ENCODE assay signal across 10 cellular contexts in the genomic region with DNA sequence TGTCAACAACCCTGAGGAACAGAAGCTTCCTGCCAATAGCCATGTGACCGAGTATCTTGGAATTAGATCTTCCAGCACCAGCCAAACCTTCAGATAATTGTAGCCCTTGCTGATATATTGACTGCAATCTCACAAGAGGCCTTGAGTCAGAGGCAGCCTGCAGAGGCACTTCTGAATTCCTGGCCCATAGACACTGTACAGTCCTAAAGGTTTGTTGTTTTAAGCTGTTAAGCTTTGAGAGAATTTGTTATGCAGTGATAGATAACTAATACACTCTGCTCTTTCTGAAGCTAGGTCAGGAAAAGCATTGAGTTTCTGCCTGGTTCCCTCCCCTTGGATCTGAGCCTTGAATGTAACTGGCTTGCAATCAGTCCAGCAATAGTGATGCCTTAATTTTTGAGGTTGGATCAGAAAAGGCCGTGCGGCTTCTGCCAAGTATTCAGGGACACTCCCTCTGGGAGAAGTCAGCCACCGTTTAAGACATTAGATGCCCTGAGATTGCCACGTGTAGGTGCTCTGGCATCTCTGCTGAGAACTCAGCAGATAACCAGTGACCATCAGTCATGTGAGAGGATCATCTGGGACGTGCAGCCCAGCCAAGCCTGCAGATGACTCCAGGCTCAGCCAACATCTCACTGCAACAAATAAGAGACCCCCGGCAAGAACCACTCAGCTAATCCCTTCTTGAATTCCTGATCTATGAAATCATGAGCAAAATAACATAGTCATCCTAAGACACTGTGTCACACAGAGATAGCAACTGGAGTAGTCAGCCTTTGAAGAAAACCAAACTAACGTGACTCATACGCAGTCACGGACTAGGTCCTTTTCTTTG.
A peak's percentile ranks its signal among the peaks of the same experiment; 100 is the strongest.
DNase-seq lines count a peak whose midpoint lies in the region; TF ChIP-seq lines count a peak whose summit lies in the region.
"Had no signal": no experiment of that assay in that cellular context is flagged by ENCODE, and none has a peak within 500 bp of the region (broad histone marks: within the 10 kb centered on the region; RNA-seq: fewer than 3 reads in every experiment).

No MANE protein-coding gene starts in this region.

- H3K4me3 Mint-ChIP-seq in type B pancreatic cell = no peak overlapping the region
- H3K4me3 Mint-ChIP-seq in activated CD4-positive, alpha-beta T cell treated with anti-CD3 and anti-CD28 coated beads, Interleukin-2, amount 10 ng/mL, durations not matched to agents 7 days and 5 days = no peak overlapping the region
- H3K4me3 Mint-ChIP-seq: activated naive CD4-positive, alpha-beta T cell treated with anti-CD3 and anti-CD28 coated beads, Interleukin-2, amount 50 U/mL, for 24 hours; T-cell had no signal

- peak; percentile 92 for DNase-seq in HS-27A (ENCODE audit: low read depth)
- peak; percentile 98 for DNase-seq in astrocyte of the spinal cord (ENCODE audit: low read depth, low spot score)
- DNase-seq in kidney epithelial cell (ENCODE audit: low read depth) = peak; percentile 96
- no peak for DNase-seq in type B pancreatic cell (ENCODE audit: extremely low spot score, unreplicated experiment)
- no peak for DNase-seq in globus pallidus (ENCODE audit: low spot score)
- DNase-seq in activated CD4-positive, alpha-beta T cell treated with anti-CD3 and anti-CD28 coated beads, Interleukin-2, amount 10 ng/mL, durations not matched to agents 7 days and 5 days = no peak
- no peak for DNase-seq in central memory CD4-positive, alpha-beta T cell
- no peak for DNase-seq in NCI-H128 (lab: John Stamatoyannopoulos, UW; ENCODE audit: unreplicated experiment)
- DNase-seq: T-cell had no signal

- POLR2A ChIA-PET in activated CD4-positive, alpha-beta T cell treated with anti-CD3 and anti-CD28 coated beads, Interleukin-2, amount 10 ng/mL, durations not matched to agents 7 days and 5 days (lab: Charles Lee) = no interaction called here

- H3K27me3 Mint-ChIP-seq in type B pancreatic cell = peaks cover 4% of the 10 kb centered on the region
- no peaks in the 10 kb centered on the region for H3K27me3 Mint-ChIP-seq in activated CD4-positive, alpha-beta T cell treated with anti-CD3 and anti-CD28 coated beads, Interleukin-2, amount 10 ng/mL, durations not matched to agents 7 days and 5 days
- H3K27me3 Mint-ChIP-seq: activated naive CD4-positive, alpha-beta T cell treated with anti-CD3 and anti-CD28 coated beads, Interleukin-2, amount 50 U/mL, for 24 hours had no signal

- H3K27ac Mint-ChIP-seq in type B pancreatic cell = peak overlapping the region; percentile 40
- no peak overlapping the region for H3K27ac Mint-ChIP-seq in activated CD4-positive, alpha-beta T cell treated with anti-CD3 and anti-CD28 coated beads, Interleukin-2, amount 10 ng/mL, durations not matched to agents 7 days and 5 days
- H3K27ac Mint-ChIP-seq: activated naive CD4-positive, alpha-beta T cell treated with anti-CD3 and anti-CD28 coated beads, Interleukin-2, amount 50 U/mL, for 24 hours; T-cell had no signal

- H3K27me3 ChIP-seq in kidney epithelial cell (ENCODE audit: control insufficient read depth, insufficient read depth, low read length) = no peaks in the 10 kb centered on the region

- H3K4me1 Mint-ChIP-seq in type B pancreatic cell (ENCODE audit: unreplicated experiment) = no peaks in the 10 kb centered on the region
- H3K4me1 Mint-ChIP-seq in activated CD4-positive, alpha-beta T cell treated with anti-CD3 and anti-CD28 coated beads, Interleukin-2, amount 10 ng/mL, durations not matched to agents 7 days and 5 days = no peaks in the 10 kb centered on the region
- H3K4me1 Mint-ChIP-seq: activated naive CD4-positive, alpha-beta T cell treated with anti-CD3 and anti-CD28 coated beads, Interleukin-2, amount 50 U/mL, for 24 hours; T-cell had no signal

- in situ Hi-C loops in astrocyte of the spinal cord (cut with HindIII; ENCODE audit: low sequenced_read_pairs) = no loop called here

- TF ChIP-seq CTCF in astrocyte of the spinal cord (IDR thresholded peaks at IDR 0.05; ENCODE audit: low read depth, low read length) (no peak), kidney epithelial cell (IDR thresholded peaks at IDR 0.05; ENCODE audit: insufficient read depth, low read length, poor library complexity, severe bottlenecking) (no peak), type B pancreatic cell (conservative IDR thresholded peaks at IDR 0.05) (no peak)

- no peaks in the 10 kb centered on the region for H3K36me3 ChIP-seq in kidney epithelial cell (ENCODE audit: control insufficient read depth, insufficient read depth, low read length)

- no peaks in the 10 kb centered on the region for H3K9me3 Mint-ChIP-seq in type B pancreatic cell
- no peaks in the 10 kb centered on the region for H3K9me3 Mint-ChIP-seq in activated CD4-positive, alpha-beta T cell treated with anti-CD3 and anti-CD28 coated beads, Interleukin-2, amount 10 ng/mL, durations not matched to agents 7 days and 5 days
- H3K9me3 Mint-ChIP-seq: activated naive CD4-positive, alpha-beta T cell treated with anti-CD3 and anti-CD28 coated beads, Interleukin-2, amount 50 U/mL, for 24 hours had no signal

- CTCF ChIA-PET in activated CD4-positive, alpha-beta T cell treated with anti-CD3 and anti-CD28 coated beads, Interleukin-2, amount 10 ng/mL, durations not matched to agents 7 days and 5 days (lab: Charles Lee) = no interaction called here

- H3K4me3 ChIP-seq in astrocyte of the spinal cord (ENCODE audit: low read depth, low read length) (no peak overlapping the region), kidney epithelial cell (ENCODE audit: low read depth, low read length) (no peak overlapping the region)

- H3K36me3 Mint-ChIP-seq in type B pancreatic cell = no peaks in the 10 kb centered on the region
- no peaks in the 10 kb centered on the region for H3K36me3 Mint-ChIP-seq in activated CD4-positive, alpha-beta T cell treated with anti-CD3 and anti-CD28 coated beads, Interleukin-2, amount 10 ng/mL, durations not matched to agents 7 days and 5 days (ENCODE audit: low read depth)
- H3K36me3 Mint-ChIP-seq: activated naive CD4-positive, alpha-beta T cell treated with anti-CD3 and anti-CD28 coated beads, Interleukin-2, amount 50 U/mL, for 24 hours; T-cell had no signal

Comparison
In these comparisons a context has a peak if more than half of its experiments do, and no peak if none do; other contexts are left out.
1. DNase-seq: peak in HS-27A (single experiment), astrocyte of the spinal cord (single experiment) and kidney epithelial cell (single experiment); none in type B pancreatic cell (single experiment), globus pallidus (single experiment), activated CD4-positive, alpha-beta T cell treated with anti-CD3 and anti-CD28 coated beads, Interleukin-2, amount 10 ng/mL, durations not matched to agents 7 days and 5 days (single experiment), central memory CD4-positive, alpha-beta T cell (single experiment) and NCI-H128 (single experiment).